Comparison of ENCODE assay signal across 1 cellular context in genomic region chr4:145481164-145481941, GRCh38.
TF ChIP-seq lines count a peak whose summit lies in the region.

SMAD1 (plus strand) TSS chr4:145481853; CDS start chr4:145514614, 32,761 bp downstream.

TF ChIP-seq in HepG2, 621 proteins besides CTCF, POLR2A, EP300 and RAD21 (continued from another document and continues in another):
- TF ChIP-seq ZNF407 (CRISPR knock-in tag; IDR thresholded peaks at IDR 0.05; ENCODE audit: not compliant biosample characterization) (no peak), ZNF780A (CRISPR knock-in tag; IDR thresholded peaks at IDR 0.05) (no peak), ZNF574 (CRISPR knock-in tag; IDR thresholded peaks at IDR 0.05) (peak; percentile 42; the same call in 1 of the 2 replicates), SMAD1 (CRISPR knock-in tag; IDR thresholded peaks at IDR 0.05; ENCODE audit: borderline replicate concordance, low read depth) (no peak), CAMTA2 (CRISPR knock-in tag; IDR thresholded peaks at IDR 0.05; ENCODE audit: borderline replicate concordance) (no peak), ZNF414 (CRISPR knock-in tag; IDR thresholded peaks at IDR 0.05) (no peak), MXD4 (CRISPR knock-in tag; IDR thresholded peaks at IDR 0.05) (no peak), SOX13 (IDR thresholded peaks at IDR 0.05) (no peak), SOX13 (CRISPR knock-in tag; conservative IDR thresholded peaks at IDR 0.05 in 1 of 2, IDR thresholded peaks at IDR 0.05 in 1 of 2) (no peak), PRPF4 (IDR thresholded peaks at IDR 0.05; ENCODE audit: low read depth, low read length, poor library complexity, severe bottlenecking) (no peak), ZNF713 (CRISPR knock-in tag; IDR thresholded peaks at IDR 0.05) (no peak), KLF6 (CRISPR knock-in tag; IDR thresholded peaks at IDR 0.05) (no peak), ZNF160 (CRISPR knock-in tag; IDR thresholded peaks at IDR 0.05) (no peak), ZNF253 (CRISPR knock-in tag; IDR thresholded peaks at IDR 0.05; ENCODE audit: borderline replicate concordance) (no peak), ZNF597 (CRISPR knock-in tag; IDR thresholded peaks at IDR 0.05) (no peak), HMG20B (CRISPR knock-in tag; conservative IDR thresholded peaks at IDR 0.05) (no peak), SMARCC2 (IDR thresholded peaks at IDR 0.05) (no peak), BATF2 (CRISPR knock-in tag; IDR thresholded peaks at IDR 0.05) (no peak), ZNF3 (CRISPR knock-in tag; IDR thresholded peaks at IDR 0.05) (no peak), PBX3 (CRISPR knock-in tag; IDR thresholded peaks at IDR 0.05; ENCODE audit: borderline replicate concordance) (no peak)
- TF ChIP-seq, protein P1, sequence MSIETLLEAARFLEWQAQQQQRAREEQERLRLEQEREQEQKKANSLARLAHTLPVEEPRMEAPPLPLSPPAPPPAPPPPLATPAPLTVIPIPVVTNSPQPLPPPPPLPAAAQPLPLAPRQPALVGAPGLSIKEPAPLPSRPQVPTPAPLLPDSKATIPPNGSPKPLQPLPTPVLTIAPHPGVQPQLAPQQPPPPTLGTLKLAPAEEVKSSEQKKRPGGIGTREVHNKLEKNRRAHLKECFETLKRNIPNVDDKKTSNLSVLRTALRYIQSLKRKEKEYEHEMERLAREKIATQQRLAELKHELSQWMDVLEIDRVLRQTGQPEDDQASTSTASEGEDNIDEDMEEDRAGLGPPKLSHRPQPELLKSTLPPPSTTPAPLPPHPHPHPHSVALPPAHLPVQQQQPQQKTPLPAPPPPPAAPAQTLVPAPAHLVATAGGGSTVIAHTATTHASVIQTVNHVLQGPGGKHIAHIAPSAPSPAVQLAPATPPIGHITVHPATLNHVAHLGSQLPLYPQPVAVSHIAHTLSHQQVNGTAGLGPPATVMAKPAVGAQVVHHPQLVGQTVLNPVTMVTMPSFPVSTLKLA (IDR thresholded peaks at IDR 0.05), result peak; percentile 9; the same call in 1 of the 2 replicates
- TF ChIP-seq, protein P2, sequence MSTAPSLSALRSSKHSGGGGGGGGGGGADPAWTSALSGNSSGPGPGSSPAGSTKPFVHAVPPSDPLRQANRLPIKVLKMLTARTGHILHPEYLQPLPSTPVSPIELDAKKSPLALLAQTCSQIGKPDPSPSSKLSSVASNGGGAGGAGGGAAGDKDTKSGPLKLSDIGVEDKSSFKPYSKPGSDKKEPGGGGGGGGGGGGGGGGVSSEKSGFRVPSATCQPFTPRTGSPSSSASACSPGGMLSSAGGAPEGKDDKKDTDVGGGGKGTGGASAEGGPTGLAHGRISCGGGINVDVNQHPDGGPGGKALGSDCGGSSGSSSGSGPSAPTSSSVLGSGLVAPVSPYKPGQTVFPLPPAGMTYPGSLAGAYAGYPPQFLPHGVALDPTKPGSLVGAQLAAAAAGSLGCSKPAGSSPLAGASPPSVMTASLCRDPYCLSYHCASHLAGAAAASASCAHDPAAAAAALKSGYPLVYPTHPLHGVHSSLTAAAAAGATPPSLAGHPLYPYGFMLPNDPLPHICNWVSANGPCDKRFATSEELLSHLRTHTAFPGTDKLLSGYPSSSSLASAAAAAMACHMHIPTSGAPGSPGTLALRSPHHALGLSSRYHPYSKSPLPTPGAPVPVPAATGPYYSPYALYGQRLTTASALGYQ (CRISPR knock-in tag; IDR thresholded peaks at IDR 0.05), result 0 out of 2 replicates have a peak, but pooled peaks have one; percentile 31
- TF ChIP-seq, protein P3, sequence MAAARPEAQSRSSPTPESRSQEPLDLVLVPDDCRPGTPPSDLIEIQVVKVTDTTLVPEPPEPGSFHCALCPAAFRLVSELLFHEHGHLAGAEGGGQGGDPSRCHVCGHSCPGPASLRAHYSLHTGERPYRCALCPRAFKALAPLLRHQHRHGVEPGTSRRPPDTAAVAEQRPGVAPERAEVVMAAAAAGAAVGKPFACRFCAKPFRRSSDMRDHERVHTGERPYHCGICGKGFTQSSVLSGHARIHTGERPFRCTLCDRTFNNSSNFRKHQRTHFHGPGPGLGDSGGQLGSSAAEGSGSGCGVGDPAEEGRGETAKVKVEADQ (CRISPR knock-in tag; IDR thresholded peaks at IDR 0.05; ENCODE audit: borderline replicate concordance), result no peak
- TF ChIP-seq, protein P4, sequence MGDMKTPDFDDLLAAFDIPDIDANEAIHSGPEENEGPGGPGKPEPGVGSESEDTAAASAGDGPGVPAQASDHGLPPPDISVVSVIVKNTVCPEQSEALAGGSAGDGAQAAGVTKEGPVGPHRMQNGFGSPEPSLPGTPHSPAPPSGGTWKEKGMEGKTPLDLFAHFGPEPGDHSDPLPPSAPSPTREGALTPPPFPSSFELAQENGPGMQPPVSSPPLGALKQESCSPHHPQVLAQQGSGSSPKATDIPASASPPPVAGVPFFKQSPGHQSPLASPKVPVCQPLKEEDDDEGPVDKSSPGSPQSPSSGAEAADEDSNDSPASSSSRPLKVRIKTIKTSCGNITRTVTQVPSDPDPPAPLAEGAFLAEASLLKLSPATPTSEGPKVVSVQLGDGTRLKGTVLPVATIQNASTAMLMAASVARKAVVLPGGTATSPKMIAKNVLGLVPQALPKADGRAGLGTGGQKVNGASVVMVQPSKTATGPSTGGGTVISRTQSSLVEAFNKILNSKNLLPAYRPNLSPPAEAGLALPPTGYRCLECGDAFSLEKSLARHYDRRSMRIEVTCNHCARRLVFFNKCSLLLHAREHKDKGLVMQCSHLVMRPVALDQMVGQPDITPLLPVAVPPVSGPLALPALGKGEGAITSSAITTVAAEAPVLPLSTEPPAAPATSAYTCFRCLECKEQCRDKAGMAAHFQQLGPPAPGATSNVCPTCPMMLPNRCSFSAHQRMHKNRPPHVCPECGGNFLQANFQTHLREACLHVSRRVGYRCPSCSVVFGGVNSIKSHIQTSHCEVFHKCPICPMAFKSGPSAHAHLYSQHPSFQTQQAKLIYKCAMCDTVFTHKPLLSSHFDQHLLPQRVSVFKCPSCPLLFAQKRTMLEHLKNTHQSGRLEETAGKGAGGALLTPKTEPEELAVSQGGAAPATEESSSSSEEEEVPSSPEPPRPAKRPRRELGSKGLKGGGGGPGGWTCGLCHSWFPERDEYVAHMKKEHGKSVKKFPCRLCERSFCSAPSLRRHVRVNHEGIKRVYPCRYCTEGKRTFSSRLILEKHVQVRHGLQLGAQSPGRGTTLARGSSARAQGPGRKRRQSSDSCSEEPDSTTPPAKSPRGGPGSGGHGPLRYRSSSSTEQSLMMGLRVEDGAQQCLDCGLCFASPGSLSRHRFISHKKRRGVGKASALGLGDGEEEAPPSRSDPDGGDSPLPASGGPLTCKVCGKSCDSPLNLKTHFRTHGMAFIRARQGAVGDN (CRISPR knock-in tag; IDR thresholded peaks at IDR 0.05), result peak; percentile 53; the same call in 1 of the 2 replicates
